ENCODE assay signal across 8 cellular contexts in genomic region chr11:12224537-12224893, GRCh38.
DNase-seq lines count a peak whose midpoint lies in the region; ATAC-seq, FAIRE-seq and TF ChIP-seq lines count a peak whose summit lies in the region.

No MANE protein-coding gene starts in this region.

- ATAC-seq in HG03342 (IDR thresholded peaks at IDR 0.05; ENCODE audit: unreplicated experiment), result peak; percentile 96

- FAIRE-seq in kidney (lab: Jason Lieb, UNC), result no peak

- no peak for TF ChIP-seq CTCF in kidney (IDR thresholded peaks at IDR 0.05; ENCODE audit: borderline replicate concordance, extremely low read depth, insufficient read depth)

- H3K9ac ChIP-seq in kidney (ENCODE audit: low read length in 2 of 2), result no peak overlapping the region

- intact Hi-C loops in kidney (cut with DNase I), result no loop called here

- no peak overlapping the region for H3K27ac ChIP-seq in kidney (ENCODE audit: low read depth in 2 of 2, low read length in 2 of 2)

- H3K9me3 ChIP-seq in kidney (ENCODE audit: control insufficient read depth in 1 of 2, low read length in 2 of 2), result no peaks in the 10 kb centered on the region

- no peaks in the 10 kb centered on the region for H3K36me3 ChIP-seq in kidney (ENCODE audit: control insufficient read depth in 1 of 2, insufficient read depth in 2 of 2, low read length in 2 of 2)

- DNase-seq in GM19238 (ENCODE audit: insufficient read length, low spot score), result peak; percentile 69
- DNase-seq in T-helper 2 cell, result peak; percentile 53 to 100 (median 80)
- peak; percentile 46 for DNase-seq in amniotic epithelial cell (ENCODE audit: low read depth)
- DNase-seq in kidney, result peak; percentile 92
- DNase-seq in stimulated activated CD8-positive, alpha-beta memory T cell treated with anti-CD3 and anti-CD28 coated beads, Interleukin-15, amount 100 ng/mL, for 24 hours (ENCODE audit: low read depth), result peak; percentile 63
- DNase-seq in NCI-H1436 treated with DMSO at 0.1 percent for 48 hours (lab: John Stamatoyannopoulos, UW), result no peak
- no peak for DNase-seq in NCI-H1048 (lab: John Stamatoyannopoulos, UW)

- peaks cover 0 to 3% of the 10 kb centered on the region in 2 donors for H3K4me1 ChIP-seq in kidney (ENCODE audit: control insufficient read depth in 1 of 2, insufficient read depth in 1 of 2, low read depth in 1 of 2, low read length in 2 of 2)

- no peak overlapping the region for H3K4me3 ChIP-seq in kidney (ENCODE audit: low read length in 2 of 2)

Comparison
In these comparisons a context has a peak if more than half of its experiments do, and no peak if none do; other contexts are left out.
1. DNase-seq: peak in GM19238 (single experiment), T-helper 2 cell (5 of 5), amniotic epithelial cell (single experiment), kidney (single experiment) and stimulated activated CD8-positive, alpha-beta memory T cell treated with anti-CD3 and anti-CD28 coated beads, Interleukin-15, amount 100 ng/mL, for 24 hours (single experiment); none in NCI-H1436 treated with DMSO at 0.1 percent for 48 hours (single experiment) and NCI-H1048 (single experiment).